9 cellular contexts compared by ENCODE assay signal in the genomic region with DNA sequence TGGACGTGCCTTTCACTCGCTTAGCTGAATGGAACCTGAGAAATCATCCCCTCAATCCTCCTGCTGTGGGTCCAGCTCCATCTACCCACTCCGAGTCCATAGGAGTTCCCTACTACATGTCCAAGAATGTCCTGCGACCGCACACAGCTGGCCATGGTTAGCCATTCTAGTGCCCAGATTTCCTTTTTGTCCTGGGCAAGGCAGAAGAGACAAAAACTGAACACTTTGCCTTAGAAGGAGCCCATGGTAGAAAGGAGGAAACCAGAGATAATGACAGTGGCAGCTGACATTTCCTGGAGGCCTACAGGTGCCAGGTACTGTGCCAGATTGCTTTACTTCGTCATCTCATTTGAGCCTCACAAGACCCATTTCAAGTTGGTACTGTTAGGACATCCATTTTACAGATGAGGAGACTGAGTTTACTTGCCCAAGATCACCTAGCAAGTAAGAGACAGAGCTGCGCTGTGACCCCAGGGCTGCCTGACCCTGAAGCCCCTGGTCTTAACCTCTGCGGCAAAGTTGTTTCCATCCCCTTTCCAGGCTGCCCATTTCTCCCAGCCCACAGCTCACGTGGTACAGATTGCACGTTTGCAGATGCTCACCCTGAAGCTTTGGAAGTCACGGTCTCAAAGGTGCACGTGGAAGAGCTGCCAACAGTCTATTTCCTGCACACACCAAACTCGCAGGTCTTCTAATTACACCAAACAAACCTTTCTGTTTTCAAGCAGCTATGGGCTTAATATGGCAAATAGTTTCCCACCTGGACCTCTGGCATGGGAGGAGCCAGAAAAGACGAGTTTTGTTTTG.
DNase-seq lines count a peak whose midpoint lies in the region; ATAC-seq and TF ChIP-seq lines count a peak whose summit lies in the region.
"Had no signal": no experiment of that assay in that cellular context is flagged by ENCODE, and none has a peak within 500 bp of the region (broad histone marks: within the 10 kb centered on the region; RNA-seq: fewer than 3 reads in every experiment).

No MANE protein-coding gene starts in this region.

- peak overlapping the region; percentile 71 for H3K27ac ChIP-seq in left lung
- peak overlapping the region; percentile 100 for H3K27ac ChIP-seq in temporal lobe (ENCODE audit: low read depth, low read length)
- H3K27ac ChIP-seq in smooth muscle cell (ENCODE audit: low read depth), result no peak overlapping the region

- no peaks in the 10 kb centered on the region for H3F3A ChIP-seq in smooth muscle cell (ENCODE audit: low read depth)

- 92% methylated on average over 14 of the region's 14 CpGs for WGBS in smooth muscle cell (ENCODE audit: low lambda C conversion rate)

- peak overlapping the region; percentile 18 for H3K4me3 Mint-ChIP-seq in T-helper 1 cell treated with Interleukin-12 subunit alpha and Interleukin-12 subunit beta and Interleukin-4 antibody, amounts not matched to agents 30 μg/mL and 1 μg/mL, for 36 hours
- peak overlapping the region; percentile 47 for H3K4me3 Mint-ChIP-seq in activated CD8-positive, alpha-beta T cell treated with anti-CD3 and anti-CD28 coated beads, Interleukin-2, amount 10 ng/mL, durations not matched to agents 7 days and 5 days

- H2AFZ ChIP-seq in smooth muscle cell (ENCODE audit: low read depth), result no peak overlapping the region

- H3K4me1 ChIP-seq in left lung (peaks cover 67 to 98% of the 10 kb centered on the region in 2 donors), smooth muscle cell (ENCODE audit: low read depth) (peaks cover 18% of the 10 kb centered on the region)

- CTCF ChIA-PET in activated CD8-positive, alpha-beta T cell treated with anti-CD3 and anti-CD28 coated beads, Interleukin-2, amount 10 ng/mL, durations not matched to agents 7 days and 5 days (lab: Charles Lee), result interaction anchor here (0.7 to 9.5 kb wide), 7 partner anchors 9 to 137 kb away, joined by 3 to 89 read pairs (median 4); no protein-coding TSS in a partner anchor

- H3K9me3 Mint-ChIP-seq in T-helper 1 cell treated with Interleukin-12 subunit alpha and Interleukin-12 subunit beta and Interleukin-4 antibody, amounts not matched to agents 30 μg/mL and 1 μg/mL, for 36 hours, result no peaks in the 10 kb centered on the region
- H3K9me3 Mint-ChIP-seq in activated CD8-positive, alpha-beta T cell treated with anti-CD3 and anti-CD28 coated beads, Interleukin-2, amount 10 ng/mL, durations not matched to agents 7 days and 5 days (ENCODE audit: insufficient read depth), result no peaks in the 10 kb centered on the region

- no peak overlapping the region for H3K4me2 ChIP-seq in smooth muscle cell

- peaks cover 59% of the 10 kb centered on the region for H3K4me1 Mint-ChIP-seq in T-helper 1 cell treated with Interleukin-12 subunit alpha and Interleukin-12 subunit beta and Interleukin-4 antibody, amounts not matched to agents 30 μg/mL and 1 μg/mL, for 36 hours (ENCODE audit: low read depth)
- peaks cover 85% of the 10 kb centered on the region for H3K4me1 Mint-ChIP-seq in activated CD8-positive, alpha-beta T cell treated with anti-CD3 and anti-CD28 coated beads, Interleukin-2, amount 10 ng/mL, durations not matched to agents 7 days and 5 days (ENCODE audit: low read depth)

- DNase-seq in T-helper 1 cell (no peak), left lung (no peak), NCI-H1694 (lab: John Stamatoyannopoulos, UW) (no peak), cortex of kidney (lab: John Stamatoyannopoulos, UW) (no peak), smooth muscle cell (lab: John Stamatoyannopoulos, UW; ENCODE audit: unreplicated experiment) (no peak)
- no peak for DNase-seq in activated CD8-positive, alpha-beta T cell treated with anti-CD3 and anti-CD28 coated beads, Interleukin-2, amount 10 ng/mL, durations not matched to agents 7 days and 5 days
- DNase-seq: NCI-H2227 treated with DMSO at 0.1 percent for 48 hours had no signal

- no peaks in the 10 kb centered on the region for H3K79me2 ChIP-seq in smooth muscle cell (ENCODE audit: low read depth)

- H3K9me3 ChIP-seq in left lung, result no peaks in the 10 kb centered on the region
- no peaks in the 10 kb centered on the region for H3K9me3 ChIP-seq in smooth muscle cell (replicated peaks; ENCODE audit: low read depth)

- H3K4me3 ChIP-seq in left lung (no peak overlapping the region), smooth muscle cell (no peak overlapping the region)

- POLR2A ChIA-PET in activated CD8-positive, alpha-beta T cell treated with anti-CD3 and anti-CD28 coated beads, Interleukin-2, amount 10 ng/mL, durations not matched to agents 7 days and 5 days (lab: Charles Lee), result interaction anchor here (0.6 to 2.5 kb wide), 3 partner anchors 12 to 61 kb away, joined by 3 to 18 read pairs (median 4); no protein-coding TSS in a partner anchor

- H4K20me1 ChIP-seq in smooth muscle cell (ENCODE audit: low read depth), result no peaks in the 10 kb centered on the region

- no peak for TF ChIP-seq CTCF in left lung (IDR thresholded peaks at IDR 0.05)
- TF ChIP-seq CTCF in smooth muscle cell (IDR thresholded peaks at IDR 0.05; ENCODE audit: borderline replicate concordance, insufficient read depth, poor library complexity, severe bottlenecking), result no peak

- intact Hi-C loops in left lung (cut with DNase I), result no loop called here

- peaks cover 17% of the 10 kb centered on the region for H3K27me3 Mint-ChIP-seq in T-helper 1 cell treated with Interleukin-12 subunit alpha and Interleukin-12 subunit beta and Interleukin-4 antibody, amounts not matched to agents 30 μg/mL and 1 μg/mL, for 36 hours (ENCODE audit: low read depth)
- no peaks in the 10 kb centered on the region for H3K27me3 Mint-ChIP-seq in activated CD8-positive, alpha-beta T cell treated with anti-CD3 and anti-CD28 coated beads, Interleukin-2, amount 10 ng/mL, durations not matched to agents 7 days and 5 days (ENCODE audit: low read depth)

- no peaks in the 10 kb centered on the region for H3K36me3 Mint-ChIP-seq in T-helper 1 cell treated with Interleukin-12 subunit alpha and Interleukin-12 subunit beta and Interleukin-4 antibody, amounts not matched to agents 30 μg/mL and 1 μg/mL, for 36 hours (ENCODE audit: low read depth)
- H3K36me3 Mint-ChIP-seq in activated CD8-positive, alpha-beta T cell treated with anti-CD3 and anti-CD28 coated beads, Interleukin-2, amount 10 ng/mL, durations not matched to agents 7 days and 5 days (ENCODE audit: low read depth), result peaks cover 16% of the 10 kb centered on the region

- ATAC-seq in activated CD8-positive, alpha-beta T cell treated with anti-CD3 and anti-CD28 coated beads, Interleukin-2, amount 10 ng/mL, durations not matched to agents 7 days and 5 days, result peak; percentile 56
- ATAC-seq in left lung, result no peak

- H3K27me3 ChIP-seq in left lung (no peaks in the 10 kb centered on the region), smooth muscle cell (ENCODE audit: low read depth) (peaks cover 36% of the 10 kb centered on the region)

- H3K27ac Mint-ChIP-seq in T-helper 1 cell treated with Interleukin-12 subunit alpha and Interleukin-12 subunit beta and Interleukin-4 antibody, amounts not matched to agents 30 μg/mL and 1 μg/mL, for 36 hours, result peak overlapping the region; percentile 81
- H3K27ac Mint-ChIP-seq in activated CD8-positive, alpha-beta T cell treated with anti-CD3 and anti-CD28 coated beads, Interleukin-2, amount 10 ng/mL, durations not matched to agents 7 days and 5 days, result peak overlapping the region; percentile 89

- H3K9ac ChIP-seq in smooth muscle cell (ENCODE audit: low read depth), result no peak overlapping the region

- H3K36me3 ChIP-seq in left lung, result no peaks in the 10 kb centered on the region
- H3K36me3 ChIP-seq in smooth muscle cell (ENCODE audit: low read depth), result no peaks in the 10 kb centered on the region
